ENCODE assay signal across 13 cellular contexts in the genomic region with DNA sequence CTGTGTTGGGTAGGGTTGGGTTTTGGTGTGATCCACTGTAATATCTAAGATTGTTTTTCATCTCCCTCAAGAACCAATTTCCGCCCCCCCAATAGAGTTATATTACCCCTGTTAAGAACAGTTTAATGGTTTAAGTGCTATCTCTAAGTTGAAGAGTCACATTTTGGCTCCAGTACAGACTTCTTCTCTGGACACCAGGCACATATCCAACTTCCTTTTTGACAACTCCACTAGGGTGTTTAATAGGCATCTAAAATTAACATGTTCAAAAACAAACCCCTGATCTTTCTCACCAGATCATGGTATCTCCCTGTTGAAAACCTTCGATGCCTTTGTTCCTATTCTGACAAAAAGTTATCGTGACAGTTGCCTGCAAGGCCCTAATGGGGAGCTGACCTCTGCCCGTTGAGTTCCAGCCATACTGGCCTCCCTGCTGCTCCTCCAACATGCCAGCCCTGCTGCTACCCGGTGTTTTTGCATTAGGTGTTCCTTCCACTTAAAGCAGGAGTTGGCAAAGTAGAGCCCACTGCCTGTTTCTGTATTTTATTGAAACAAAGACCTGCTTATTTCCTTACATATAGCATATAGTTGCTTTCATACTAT. TPM values are rescaled to one million over a fixed set of nuclear protein-coding genes. Genes with fewer than 3 reads are reported as not detected.
DNase-seq lines count a peak whose midpoint lies in the region; ATAC-seq and TF ChIP-seq lines count a peak whose summit lies in the region.
"Had no signal": no experiment of that assay in that cellular context is flagged by ENCODE, and none has a peak within 500 bp of the region (broad histone marks: within the 10 kb centered on the region; RNA-seq: fewer than 3 reads in every experiment).

No MANE protein-coding gene starts in this region.

- H3K36me3 Mint-ChIP-seq in effector memory CD8-positive, alpha-beta T cell (ENCODE audit: insufficient read depth), result peaks cover 21% of the 10 kb centered on the region
- peaks cover 7 to 36% (median 7%) of the 10 kb centered on the region in 3 donors for H3K36me3 Mint-ChIP-seq in naive thymus-derived CD8-positive, alpha-beta T cell

- H3K4me3 Mint-ChIP-seq in effector memory CD8-positive, alpha-beta T cell, result peak overlapping the region; percentile 20 to 48
- peak overlapping the region in 5 of 10 donors; percentile 1 to 37 (median 27) for H3K4me3 Mint-ChIP-seq in naive thymus-derived CD8-positive, alpha-beta T cell
- H3K4me3 Mint-ChIP-seq: brain had no signal

- intact Hi-C loops in posterior cingulate gyrus (cut with DNase I), result no loop called here

- POLR2A ChIA-PET in naive thymus-derived CD8-positive, alpha-beta T cell (lab: Charles Lee), result no interaction called here

- H3K4me3 ChIP-seq in LNCaP clone FGC (ENCODE audit: low read depth, low read length), result no peak overlapping the region

- peak overlapping the region; percentile 30 to 71 for H3K27ac Mint-ChIP-seq in effector memory CD8-positive, alpha-beta T cell
- peak overlapping the region in 8 of 10 donors; percentile 19 to 85 (median 68) for H3K27ac Mint-ChIP-seq in naive thymus-derived CD8-positive, alpha-beta T cell

- peaks cover 51 to 76% of the 10 kb centered on the region in 2 donors for H3K4me1 Mint-ChIP-seq in effector memory CD8-positive, alpha-beta T cell (ENCODE audit: low read depth in 2 of 2)
- peaks cover 42 to 90% (median 83%) of the 10 kb centered on the region in 4 donors for H3K4me1 Mint-ChIP-seq in naive thymus-derived CD8-positive, alpha-beta T cell

- H3K27me3 Mint-ChIP-seq in effector memory CD8-positive, alpha-beta T cell, result no peaks in the 10 kb centered on the region
- H3K27me3 Mint-ChIP-seq in naive thymus-derived CD8-positive, alpha-beta T cell, result no peaks in the 10 kb centered on the region
- H3K27me3 Mint-ChIP-seq: brain had no signal

- no peaks in the 10 kb centered on the region for H3K9me3 Mint-ChIP-seq in effector memory CD8-positive, alpha-beta T cell
- no peaks in the 10 kb centered on the region for H3K9me3 Mint-ChIP-seq in naive thymus-derived CD8-positive, alpha-beta T cell

- ATAC-seq in effector memory CD8-positive, alpha-beta T cell (replicated peaks), result no peak
- ATAC-seq in naive thymus-derived CD8-positive, alpha-beta T cell, result no peak
- no peak for ATAC-seq in HG03025 (IDR thresholded peaks at IDR 0.05; ENCODE audit: low FRiP score, unreplicated experiment)
- ATAC-seq: left colon had no signal

- peak; percentile 50 for DNase-seq in SIG-M5 treated with dmso at 0.1 percent for 504 hours (lab: John Stamatoyannopoulos, UW; ENCODE audit: unreplicated experiment)
- no peak for DNase-seq in SIG-M5 (lab: John Stamatoyannopoulos, UW)
- DNase-seq in LNCaP clone FGC (ENCODE audit: low read depth), result peak; percentile 64
- DNase-seq in effector memory CD8-positive, alpha-beta T cell, result no peak
- DNase-seq in naive thymus-derived CD8-positive, alpha-beta T cell, result no peak
- no peak for DNase-seq in posterior cingulate gyrus
- DNase-seq in anterior cingulate cortex (lab: John Stamatoyannopoulos, UW), result no peak
- DNase-seq: left colon, NCI-H1105 treated with DMSO at 0.1 percent for 48 hours, NCI-H524, nucleus accumbens had no signal

- TF ChIP-seq CTCF in LNCaP clone FGC (IDR thresholded peaks at IDR 0.05; ENCODE audit: control insufficient read depth, extremely low read depth, insufficient read depth), result no peak

RNA-seq across cellular contexts. Expression of a gene that starts 18.6 kb away (rescaled TPM):
- 10 to 100 TPM; 78.8 to 81.1 TPM for total RNA-seq in naive thymus-derived CD8-positive, alpha-beta T cell
- polyA plus RNA-seq in naive thymus-derived CD8-positive, alpha-beta T cell, result 1 to 10 TPM; 5.5 to 8.4 (median 6.0) TPM

Comparison
In these comparisons a context has a peak if more than half of its experiments do, and no peak if none do; other contexts are left out.
1. DNase-seq: peak in SIG-M5 treated with dmso at 0.1 percent for 504 hours (single experiment) and LNCaP clone FGC (single experiment); none in SIG-M5 (single experiment), effector memory CD8-positive, alpha-beta T cell (0 of 3), naive thymus-derived CD8-positive, alpha-beta T cell (0 of 10), posterior cingulate gyrus (0 of 10) and anterior cingulate cortex (0 of 58).